In genomic region chr2:194562329-194562728, GRCh38 we compare ENCODE assay signal across 34 cellular contexts.
"Had no signal": no experiment of that assay in that cellular context is flagged by ENCODE, and none has a peak within 500 bp of the region (broad histone marks: within the 10 kb centered on the region; RNA-seq: fewer than 3 reads in every experiment).

No MANE protein-coding gene starts in this region.

- H3K36me3 ChIP-seq: adrenal gland, ascending aorta, brain microvascular endothelial cell, breast epithelium, cardiac muscle cell had no signal

- H3K4me3 ChIP-seq: adrenal gland, ascending aorta, body of pancreas, breast epithelium, cardiac muscle cell had no signal

- ATAC-seq: activated naive CD4-positive, alpha-beta T cell treated with anti-CD3 and anti-CD28 coated beads, Interleukin-2, amount 50 U/mL, for 72 hours; activated naive CD8-positive, alpha-beta T cell treated with anti-CD3 and anti-CD28 coated beads, Interleukin-2, amount 50 U/mL, for 24 hours; activated T-cell treated with anti-CD3 and anti-CD28 coated beads, Interleukin-2, amount 50 U/mL, for 4 hours; activated T-cell treated with anti-CD3 and anti-CD28 coated beads, Interleukin-2, amount 50 U/mL, for 72 hours; activated T-helper 17 cell treated with anti-CD3 and anti-CD28 coated beads, Interleukin-2, amount 50 U/mL, for 72 hours; body of pancreas had no signal

- H3K9me3 ChIP-seq: adrenal gland, ascending aorta, breast epithelium had no signal

- H3K4me1 ChIP-seq: adrenal gland, ascending aorta, body of pancreas, breast epithelium had no signal

- H3K27ac ChIP-seq: adrenal gland, ascending aorta, body of pancreas, brain microvascular endothelial cell, breast epithelium, cardiac muscle cell had no signal

- H3K27me3 ChIP-seq: adrenal gland, ascending aorta, body of pancreas, brain microvascular endothelial cell, breast epithelium, cardiac muscle cell had no signal

- FAIRE-seq: astrocyte, bronchial epithelial cell had no signal

- DNase-seq: activated effector memory CD4-positive, alpha-beta T cell treated with anti-CD3 and anti-CD28 coated beads, Interleukin-2, amount 50 U/mL, for 16 hours; activated effector memory CD4-positive, alpha-beta T cell treated with Interleukin-2 at 50 U/mL for 16 hours; activated gamma-delta T cell; activated gamma-delta T cell treated with Interleukin-2 at 50 U/mL for 16 hours; activated naive CD4-positive, alpha-beta T cell; activated naive CD4-positive, alpha-beta T cell treated with anti-CD3 and anti-CD28 coated beads for 36 hours; activated naive CD4-positive, alpha-beta T cell treated with anti-CD3 and anti-CD28 coated beads, Interleukin-2, amount 10 ng/mL, durations not matched to agents 7 days and 5 days; activated naive CD4-positive, alpha-beta T cell treated with anti-CD3 and anti-CD28 coated beads, Interleukin-2, amount 50 U/mL, for 16 hours; activated naive CD4-positive, alpha-beta T cell treated with Interleukin-2 at 50 U/mL for 16 hours; activated naive CD8-positive, alpha-beta T cell treated with anti-CD3 and anti-CD28 coated beads for 36 hours; activated naive CD8-positive, alpha-beta T cell treated with anti-CD3 and anti-CD28 coated beads, Interleukin-2, amount 10 ng/mL, durations not matched to agents 7 days and 5 days; activated naive CD8-positive, alpha-beta T cell treated with anti-CD3 and anti-CD28 coated beads, Interleukin-2, amount 50 U/mL, for 24 hours; activated T-cell treated with anti-CD3 and anti-CD28 coated beads, Interleukin-2, amount 50 U/mL, for 1 hour; activated T-cell treated with anti-CD3 and anti-CD28 coated beads, Interleukin-2, amount 50 U/mL, for 24 hours; activated T-cell treated with anti-CD3 and anti-CD28 coated beads, Interleukin-2, amount 50 U/mL, for 4 hours; activated T-cell treated with anti-CD3 and anti-CD28 coated beads, Interleukin-2, amount 50 U/mL, for 48 hours; activated T-cell treated with anti-CD3 and anti-CD28 coated beads, Interleukin-2, amount 50 U/mL, for 72 hours; adrenal gland; amniotic stem cell; amygdala; anterior cingulate cortex; aorta; body of pancreas; brain microvascular endothelial cell; caudate nucleus; central memory CD4-positive, alpha-beta T cell; cerebellar nuclear complex had no signal
